18 cellular contexts compared by ENCODE assay signal in genomic region chr9:68426755-68427154, GRCh38.
DNase-seq lines count a peak whose midpoint lies in the region; ATAC-seq, FAIRE-seq and TF ChIP-seq lines count a peak whose summit lies in the region.
"Had no signal": no experiment of that assay in that cellular context is flagged by ENCODE, and none has a peak within 500 bp of the region (broad histone marks: within the 10 kb centered on the region; RNA-seq: fewer than 3 reads in every experiment).

No MANE protein-coding gene starts in this region.

- intact Hi-C loops in ascending aorta (cut with DNase I) = loop anchor here (5.0 kb wide), 1 partner anchor 76 kb away; no protein-coding TSS in a partner anchor

- no peak overlapping the region for H2AFZ ChIP-seq in hepatocyte
- H2AFZ ChIP-seq: GM23338 had no signal

- TF ChIP-seq CTCF in ascending aorta (IDR thresholded peaks at IDR 0.05) = no peak
- TF ChIP-seq CTCF in hepatocyte (IDR thresholded peaks at IDR 0.05; ENCODE audit: poor library complexity) = no peak
- TF ChIP-seq CTCF in thoracic aorta (IDR thresholded peaks at IDR 0.05) = no peak

- H3K9me3 ChIP-seq in ascending aorta = no peaks in the 10 kb centered on the region
- no peaks in the 10 kb centered on the region for H3K9me3 ChIP-seq in hepatocyte (ENCODE audit: low read depth)
- no peaks in the 10 kb centered on the region for H3K9me3 ChIP-seq in thoracic aorta

- peak overlapping the region; percentile 15 for H3K4me2 ChIP-seq in hepatocyte
- H3K4me2 ChIP-seq: GM23338 had no signal

- H3K36me3 ChIP-seq in ascending aorta = peaks cover 0 to 3% of the 10 kb centered on the region in 2 donors
- H3K36me3 ChIP-seq in hepatocyte (replicated peaks; ENCODE audit: insufficient read depth, low read depth) = no peaks in the 10 kb centered on the region
- H3K36me3 ChIP-seq in thoracic aorta = no peaks in the 10 kb centered on the region

- ATAC-seq in thoracic aorta (ENCODE audit: insufficient number of reproducible peaks, low FRiP score, low read depth) (no peak), GM21619 (IDR thresholded peaks at IDR 0.05; ENCODE audit: unreplicated experiment) (no peak)
- ATAC-seq: GM12878, GM23338, HCT116, K562 had no signal

- no peaks in the 10 kb centered on the region for H3K79me2 ChIP-seq in hepatocyte

- WGBS in hepatocyte (ENCODE audit: low lambda C conversion rate, missing lambda C conversion rate) = 78% methylated on average over 1 of the region's 1 CpG

- no peak for FAIRE-seq in RCC 7860 (lab: Jason Lieb, UNC)
- FAIRE-seq: GM12878, K562 had no signal

- H3K27me3 ChIP-seq in ascending aorta (no peaks in the 10 kb centered on the region), hepatocyte (no peaks in the 10 kb centered on the region), thoracic aorta (replicated peaks; ENCODE audit: insufficient read depth) (no peaks in the 10 kb centered on the region)

- no peaks in the 10 kb centered on the region for H3K9me2 ChIP-seq in hepatocyte (replicated peaks; ENCODE audit: insufficient read depth)

- peak overlapping the region; percentile 63 to 80 for H3K27ac ChIP-seq in ascending aorta
- peak overlapping the region; percentile 88 for H3K27ac ChIP-seq in hepatocyte
- H3K27ac ChIP-seq in thoracic aorta = peak overlapping the region; percentile 60 to 79

- H3K4me3 ChIP-seq in ascending aorta (no peak overlapping the region), hepatocyte (no peak overlapping the region), thoracic aorta (no peak overlapping the region)
- H3K4me3 ChIP-seq: GM12878, GM23338, K562 had no signal

- DNase-seq in NCI-H446 (lab: John Stamatoyannopoulos, UW) (peak; percentile 27 to 63), ascending aorta (ENCODE audit: low spot score in 2 of 2) (no peak), hepatocyte (ENCODE audit: low spot score) (no peak), thoracic aorta (ENCODE audit: low spot score) (no peak), RCC 7860 (ENCODE audit: low spot score) (no peak)
- no peak for DNase-seq in activated CD8-positive, alpha-beta memory T cell treated with anti-CD3 and anti-CD28 coated beads, Interleukin-2, amount 50 U/mL, for 4 hours
- DNase-seq: C1 segment of cervical spinal cord, GDM1, MV-4-11, NCI-H1417 treated with DMSO at 0.1 percent for 48 hours, NCI-H2029, NCI-H2171, NCI-H748 treated with DMSO at 0.1 percent for 48 hours had no signal

- H4K20me1 ChIP-seq in hepatocyte (ENCODE audit: insufficient read depth, poor library complexity, severe bottlenecking) = no peaks in the 10 kb centered on the region

- H3K4me1 ChIP-seq in ascending aorta (peaks cover 10 to 30% of the 10 kb centered on the region in 2 donors), hepatocyte (ENCODE audit: insufficient read depth) (peaks cover 13% of the 10 kb centered on the region), thoracic aorta (ENCODE audit: control insufficient read depth in 1 of 2, low read depth in 2 of 2) (peaks cover 16 to 53% of the 10 kb centered on the region in 2 donors)

Comparison
In these comparisons a context has a peak if more than half of its experiments do, and no peak if none do; other contexts are left out.
1. DNase-seq: peak in NCI-H446 (2 of 2); none in ascending aorta (0 of 2), hepatocyte (single experiment), thoracic aorta (single experiment), RCC 7860 (single experiment) and activated CD8-positive, alpha-beta memory T cell treated with anti-CD3 and anti-CD28 coated beads, Interleukin-2, amount 50 U/mL, for 4 hours (single experiment).
2. Peak in every context shown above with its lines, with median percentiles within 50 percentile points of each other: H3K27ac ChIP-seq.